16 cellular contexts compared by ENCODE assay signal in genomic region chr11:32115406-32115805, GRCh38.
"Had no signal": no experiment of that assay in that cellular context is flagged by ENCODE, and none has a peak within 500 bp of the region (broad histone marks: within the 10 kb centered on the region; RNA-seq: fewer than 3 reads in every experiment).

No MANE protein-coding gene starts in this region.

- H3K27ac ChIP-seq: dorsolateral prefrontal cortex, esophagus squamous epithelium, gastrocnemius medialis, ovary, testis, upper lobe of right lung had no signal

- DNase-seq: activated CD4-positive, alpha-beta T cell treated with anti-CD3 and anti-CD28 coated beads for 1 hour; activated CD4-positive, alpha-beta T cell treated with anti-CD3 and anti-CD28 coated beads, Interleukin-2, amount 50 U/mL, for 48 hours; activated CD8-positive, alpha-beta memory T cell treated with anti-CD3 and anti-CD28 coated beads, Interleukin-2, amount 10 ng/mL, durations not matched to agents 7 days and 5 days; activated effector memory CD4-positive, alpha-beta T cell treated with anti-CD3 and anti-CD28 coated beads, Interleukin-2, amount 50 U/mL, for 16 hours; activated T-cell treated with anti-CD3 and anti-CD28 coated beads, Interleukin-2, amount 50 U/mL, for 4 hours; amygdala; dorsolateral prefrontal cortex; esophagus squamous epithelium; gastrocnemius medialis; left ventricle myocardium superior; nephron progenitor cell; ovary; stimulated activated CD4-positive, alpha-beta T cell treated with anti-CD3 and anti-CD28 coated beads, Interleukin-2, amount 100 ng/mL, for 48 hours; stimulated activated CD8-positive, alpha-beta memory T cell treated with anti-CD3 and anti-CD28 coated beads, Interleukin-4, amount 100 ng/mL, for 48 hours; testis; upper lobe of right lung had no signal

- H3K36me3 ChIP-seq: esophagus squamous epithelium, gastrocnemius medialis, ovary, upper lobe of right lung had no signal

- H3K9me3 ChIP-seq: esophagus squamous epithelium, gastrocnemius medialis, ovary, testis, upper lobe of right lung had no signal

- H3K27me3 ChIP-seq: gastrocnemius medialis, ovary, testis, upper lobe of right lung had no signal

- H3K4me3 ChIP-seq: dorsolateral prefrontal cortex, esophagus squamous epithelium, gastrocnemius medialis, ovary, testis, upper lobe of right lung had no signal

- H3K4me1 ChIP-seq: esophagus squamous epithelium, upper lobe of right lung had no signal

- ATAC-seq: activated CD8-positive, alpha-beta memory T cell treated with anti-CD3 and anti-CD28 coated beads, Interleukin-2, amount 10 ng/mL, durations not matched to agents 7 days and 5 days; activated T-cell treated with anti-CD3 and anti-CD28 coated beads, Interleukin-2, amount 50 U/mL, for 4 hours; gastrocnemius medialis; left ventricle myocardium superior; upper lobe of right lung had no signal
